Comparison of ENCODE assay signal across 1 cellular context in the genomic region with DNA sequence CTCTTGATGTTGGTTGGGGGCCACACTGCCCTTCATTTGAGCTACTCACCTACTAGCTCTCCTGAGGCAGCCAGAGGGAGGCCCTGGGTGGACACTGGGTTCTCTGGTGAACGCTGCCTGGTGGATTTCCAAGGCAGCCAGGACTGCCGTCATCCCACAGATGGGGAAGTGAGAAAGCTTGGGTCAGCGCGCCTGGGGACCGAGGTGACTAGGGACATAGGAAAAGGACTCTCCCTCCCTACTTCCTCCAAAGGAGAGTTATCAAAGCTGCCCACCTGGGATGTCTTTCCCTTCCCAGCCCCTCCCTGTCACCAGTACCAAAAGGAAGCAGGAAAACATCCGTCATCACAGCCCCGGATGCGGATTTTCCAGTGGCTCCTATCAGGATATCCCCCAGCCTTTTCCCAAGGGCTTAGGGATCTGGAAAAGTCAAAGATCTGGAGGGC.
TF ChIP-seq lines count a peak whose summit lies in the region.

No MANE protein-coding gene starts in this region.

TF ChIP-seq in GM23338, 12 proteins besides CTCF, POLR2A, EP300 and RAD21 (continued from another document):
- TF ChIP-seq, protein P1, sequence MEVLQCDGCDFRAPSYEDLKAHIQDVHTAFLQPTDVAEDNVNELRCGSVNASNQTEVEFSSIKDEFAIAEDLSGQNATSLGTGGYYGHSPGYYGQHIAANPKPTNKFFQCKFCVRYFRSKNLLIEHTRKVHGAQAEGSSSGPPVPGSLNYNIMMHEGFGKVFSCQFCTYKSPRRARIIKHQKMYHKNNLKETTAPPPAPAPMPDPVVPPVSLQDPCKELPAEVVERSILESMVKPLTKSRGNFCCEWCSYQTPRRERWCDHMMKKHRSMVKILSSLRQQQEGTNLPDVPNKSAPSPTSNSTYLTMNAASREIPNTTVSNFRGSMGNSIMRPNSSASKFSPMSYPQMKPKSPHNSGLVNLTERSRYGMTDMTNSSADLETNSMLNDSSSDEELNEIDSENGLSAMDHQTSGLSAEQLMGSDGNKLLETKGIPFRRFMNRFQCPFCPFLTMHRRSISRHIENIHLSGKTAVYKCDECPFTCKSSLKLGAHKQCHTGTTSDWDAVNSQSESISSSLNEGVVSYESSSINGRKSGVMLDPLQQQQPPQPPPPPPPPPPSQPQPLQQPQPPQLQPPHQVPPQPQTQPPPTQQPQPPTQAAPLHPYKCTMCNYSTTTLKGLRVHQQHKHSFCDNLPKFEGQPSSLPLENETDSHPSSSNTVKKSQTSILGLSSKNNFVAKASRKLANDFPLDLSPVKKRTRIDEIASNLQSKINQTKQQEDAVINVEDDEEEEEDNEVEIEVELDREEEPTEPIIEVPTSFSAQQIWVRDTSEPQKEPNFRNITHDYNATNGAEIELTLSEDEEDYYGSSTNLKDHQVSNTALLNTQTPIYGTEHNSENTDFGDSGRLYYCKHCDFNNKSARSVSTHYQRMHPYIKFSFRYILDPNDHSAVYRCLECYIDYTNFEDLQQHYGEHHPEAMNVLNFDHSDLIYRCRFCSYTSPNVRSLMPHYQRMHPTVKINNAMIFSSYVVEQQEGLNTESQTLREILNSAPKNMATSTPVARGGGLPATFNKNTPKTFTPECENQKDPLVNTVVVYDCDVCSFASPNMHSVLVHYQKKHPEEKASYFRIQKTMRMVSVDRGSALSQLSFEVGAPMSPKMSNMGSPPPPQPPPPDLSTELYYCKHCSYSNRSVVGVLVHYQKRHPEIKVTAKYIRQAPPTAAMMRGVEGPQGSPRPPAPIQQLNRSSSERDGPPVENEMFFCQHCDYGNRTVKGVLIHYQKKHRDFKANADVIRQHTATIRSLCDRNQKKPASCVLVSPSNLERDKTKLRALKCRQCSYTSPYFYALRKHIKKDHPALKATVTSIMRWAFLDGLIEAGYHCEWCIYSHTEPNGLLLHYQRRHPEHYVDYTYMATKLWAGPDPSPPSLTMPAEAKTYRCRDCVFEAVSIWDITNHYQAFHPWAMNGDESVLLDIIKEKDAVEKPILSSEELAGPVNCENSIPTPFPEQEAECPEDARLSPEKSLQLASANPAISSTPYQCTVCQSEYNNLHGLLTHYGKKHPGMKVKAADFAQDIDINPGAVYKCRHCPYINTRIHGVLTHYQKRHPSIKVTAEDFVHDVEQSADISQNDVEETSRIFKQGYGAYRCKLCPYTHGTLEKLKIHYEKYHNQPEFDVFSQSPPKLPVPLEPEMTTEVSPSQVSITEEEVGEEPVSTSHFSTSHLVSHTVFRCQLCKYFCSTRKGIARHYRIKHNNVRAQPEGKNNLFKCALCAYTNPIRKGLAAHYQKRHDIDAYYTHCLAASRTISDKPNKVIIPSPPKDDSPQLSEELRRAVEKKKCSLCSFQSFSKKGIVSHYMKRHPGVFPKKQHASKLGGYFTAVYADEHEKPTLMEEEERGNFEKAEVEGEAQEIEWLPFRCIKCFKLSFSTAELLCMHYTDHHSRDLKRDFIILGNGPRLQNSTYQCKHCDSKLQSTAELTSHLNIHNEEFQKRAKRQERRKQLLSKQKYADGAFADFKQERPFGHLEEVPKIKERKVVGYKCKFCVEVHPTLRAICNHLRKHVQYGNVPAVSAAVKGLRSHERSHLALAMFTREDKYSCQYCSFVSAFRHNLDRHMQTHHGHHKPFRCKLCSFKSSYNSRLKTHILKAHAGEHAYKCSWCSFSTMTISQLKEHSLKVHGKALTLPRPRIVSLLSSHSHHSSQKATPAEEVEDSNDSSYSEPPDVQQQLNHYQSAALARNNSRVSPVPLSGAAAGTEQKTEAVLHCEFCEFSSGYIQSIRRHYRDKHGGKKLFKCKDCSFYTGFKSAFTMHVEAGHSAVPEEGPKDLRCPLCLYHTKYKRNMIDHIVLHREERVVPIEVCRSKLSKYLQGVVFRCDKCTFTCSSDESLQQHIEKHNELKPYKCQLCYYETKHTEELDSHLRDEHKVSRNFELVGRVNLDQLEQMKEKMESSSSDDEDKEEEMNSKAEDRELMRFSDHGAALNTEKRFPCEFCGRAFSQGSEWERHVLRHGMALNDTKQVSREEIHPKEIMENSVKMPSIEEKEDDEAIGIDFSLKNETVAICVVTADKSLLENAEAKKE (CRISPR knock-in tag; IDR thresholded peaks at IDR 0.05) = no peak
- TF ChIP-seq ZNF331 (CRISPR knock-in tag; IDR thresholded peaks at IDR 0.05; ENCODE audit: low read depth) = no peak
- no peak for TF ChIP-seq EZH2phosphoT487 (IDR thresholded peaks at IDR 0.05; ENCODE audit: unreplicated experiment)
- no peak for TF ChIP-seq JUNB (IDR thresholded peaks at IDR 0.05; ENCODE audit: unreplicated experiment)
- TF ChIP-seq POLR2AphosphoS5 (IDR thresholded peaks at IDR 0.05; ENCODE audit: low read depth) = no peak
- TF ChIP-seq CREB1 (CRISPR knock-in tag; IDR thresholded peaks at IDR 0.05; ENCODE audit: low read depth) = no peak
- no peak for TF ChIP-seq STAT1 (IDR thresholded peaks at IDR 0.05; ENCODE audit: unreplicated experiment)
- no peak for TF ChIP-seq NANOG (IDR thresholded peaks at IDR 0.05; ENCODE audit: borderline replicate concordance)
- TF ChIP-seq, protein P2, sequence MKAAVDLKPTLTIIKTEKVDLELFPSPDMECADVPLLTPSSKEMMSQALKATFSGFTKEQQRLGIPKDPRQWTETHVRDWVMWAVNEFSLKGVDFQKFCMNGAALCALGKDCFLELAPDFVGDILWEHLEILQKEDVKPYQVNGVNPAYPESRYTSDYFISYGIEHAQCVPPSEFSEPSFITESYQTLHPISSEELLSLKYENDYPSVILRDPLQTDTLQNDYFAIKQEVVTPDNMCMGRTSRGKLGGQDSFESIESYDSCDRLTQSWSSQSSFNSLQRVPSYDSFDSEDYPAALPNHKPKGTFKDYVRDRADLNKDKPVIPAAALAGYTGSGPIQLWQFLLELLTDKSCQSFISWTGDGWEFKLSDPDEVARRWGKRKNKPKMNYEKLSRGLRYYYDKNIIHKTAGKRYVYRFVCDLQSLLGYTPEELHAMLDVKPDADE (IDR thresholded peaks at IDR 0.05) = no peak
- TF ChIP-seq, protein P3, sequence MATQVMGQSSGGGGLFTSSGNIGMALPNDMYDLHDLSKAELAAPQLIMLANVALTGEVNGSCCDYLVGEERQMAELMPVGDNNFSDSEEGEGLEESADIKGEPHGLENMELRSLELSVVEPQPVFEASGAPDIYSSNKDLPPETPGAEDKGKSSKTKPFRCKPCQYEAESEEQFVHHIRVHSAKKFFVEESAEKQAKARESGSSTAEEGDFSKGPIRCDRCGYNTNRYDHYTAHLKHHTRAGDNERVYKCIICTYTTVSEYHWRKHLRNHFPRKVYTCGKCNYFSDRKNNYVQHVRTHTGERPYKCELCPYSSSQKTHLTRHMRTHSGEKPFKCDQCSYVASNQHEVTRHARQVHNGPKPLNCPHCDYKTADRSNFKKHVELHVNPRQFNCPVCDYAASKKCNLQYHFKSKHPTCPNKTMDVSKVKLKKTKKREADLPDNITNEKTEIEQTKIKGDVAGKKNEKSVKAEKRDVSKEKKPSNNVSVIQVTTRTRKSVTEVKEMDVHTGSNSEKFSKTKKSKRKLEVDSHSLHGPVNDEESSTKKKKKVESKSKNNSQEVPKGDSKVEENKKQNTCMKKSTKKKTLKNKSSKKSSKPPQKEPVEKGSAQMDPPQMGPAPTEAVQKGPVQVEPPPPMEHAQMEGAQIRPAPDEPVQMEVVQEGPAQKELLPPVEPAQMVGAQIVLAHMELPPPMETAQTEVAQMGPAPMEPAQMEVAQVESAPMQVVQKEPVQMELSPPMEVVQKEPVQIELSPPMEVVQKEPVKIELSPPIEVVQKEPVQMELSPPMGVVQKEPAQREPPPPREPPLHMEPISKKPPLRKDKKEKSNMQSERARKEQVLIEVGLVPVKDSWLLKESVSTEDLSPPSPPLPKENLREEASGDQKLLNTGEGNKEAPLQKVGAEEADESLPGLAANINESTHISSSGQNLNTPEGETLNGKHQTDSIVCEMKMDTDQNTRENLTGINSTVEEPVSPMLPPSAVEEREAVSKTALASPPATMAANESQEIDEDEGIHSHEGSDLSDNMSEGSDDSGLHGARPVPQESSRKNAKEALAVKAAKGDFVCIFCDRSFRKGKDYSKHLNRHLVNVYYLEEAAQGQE (IDR thresholded peaks at IDR 0.05; ENCODE audit: unreplicated experiment) = no peak
TF ChIP-seq in GM23338: peak in this region for 0.
